Comparison of ENCODE assay signal across 14 cellular contexts in the genomic region with DNA sequence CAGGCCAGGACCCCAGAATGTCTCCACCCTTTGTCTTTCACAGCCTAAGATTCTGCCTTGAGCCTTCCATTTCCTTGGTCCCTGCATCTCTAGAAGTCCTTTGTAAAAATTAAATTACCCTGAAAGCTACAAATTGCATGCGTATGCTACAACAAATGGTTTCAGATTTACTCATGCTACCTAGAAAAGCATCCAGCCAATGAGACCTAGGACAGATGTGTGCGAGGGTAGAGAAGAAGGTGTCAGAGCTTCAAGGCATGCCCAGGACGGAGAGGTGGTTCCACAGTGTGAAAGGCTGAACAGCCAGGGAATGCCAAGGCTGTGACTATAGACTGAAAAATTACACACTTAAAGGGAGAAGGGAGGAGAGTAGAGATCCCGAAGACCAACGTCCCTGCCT.
"Had no signal": no experiment of that assay in that cellular context is flagged by ENCODE, and none has a peak within 500 bp of the region (broad histone marks: within the 10 kb centered on the region; RNA-seq: fewer than 3 reads in every experiment).

No MANE protein-coding gene starts in this region.

- ATAC-seq: gastrocnemius medialis, heart left ventricle, left ventricle myocardium superior, right cardiac atrium had no signal

- DNase-seq: activated B cell treated with CpG ODN at 0.5 μM for 24 hours; activated CD4-positive, alpha-beta memory T cell treated with anti-CD3 and anti-CD28 coated beads for 36 hours; activated CD4-positive, alpha-beta T cell treated with anti-CD3 and anti-CD28 coated beads for 4 hours; activated naive CD8-positive, alpha-beta T cell treated with anti-CD3 and anti-CD28 coated beads for 36 hours; activated T-cell treated with anti-CD3 and anti-CD28 coated beads for 4 hours; amniotic stem cell; effector CD4-positive, alpha-beta T cell; gastrocnemius medialis; heart left ventricle; kidney glomerular epithelial cell; left ventricle myocardium superior; right cardiac atrium; stimulated activated CD4-positive, alpha-beta T cell treated with anti-CD3 and anti-CD28 coated beads, Interleukin-2, amount 100 ng/mL, for 48 hours; trophoblast cell had no signal
